ENCODE assay signal across 24 cellular contexts in genomic region chr7:71184136-71184535, GRCh38. TPM values are rescaled to one million over a fixed set of nuclear protein-coding genes. Genes with fewer than 3 reads are reported as not detected.
DNase-seq lines count a peak whose midpoint lies in the region; ATAC-seq, FAIRE-seq and TF ChIP-seq lines count a peak whose summit lies in the region.
"Had no signal": no experiment of that assay in that cellular context is flagged by ENCODE, and none has a peak within 500 bp of the region (broad histone marks: within the 10 kb centered on the region; RNA-seq: fewer than 3 reads in every experiment).

No MANE protein-coding gene starts in this region.

- no peaks in the 10 kb centered on the region for H3K9me3 ChIP-seq in K562 (replicated peaks; ENCODE audit: control insufficient read depth, insufficient read depth, low read depth, low read length)
- H3K9me3 ChIP-seq: HAP-1 had no signal

- no peak overlapping the region for H3K4me2 ChIP-seq in K562 (ENCODE audit: insufficient read depth, low read length)
- H3K4me2 ChIP-seq: BLaER1 had no signal

- H3K27ac ChIP-seq in K562 (ENCODE audit: extremely low read depth, low read depth, low read length): no peak overlapping the region
- H3K27ac ChIP-seq: BLaER1, HL-60 had no signal

- no peak overlapping the region for H2AFZ ChIP-seq in K562 (ENCODE audit: low read depth, low read length)

- H3K4me3 ChIP-seq in K562: no peak overlapping the region
- H3K4me3 ChIP-seq: BLaER1, GM12878, HAP-1 had no signal

- no peak for TF ChIP-seq CTCF in D721Med (IDR thresholded peaks at IDR 0.05; ENCODE audit: insufficient read depth, missing control alignments)
- no peak for TF ChIP-seq CTCF in K562 (IDR thresholded peaks at IDR 0.05 in 2 of 3, conservative IDR thresholded peaks at IDR 0.05 in 1 of 3; ENCODE audit: insufficient read depth in 2 of 3, low read depth in 1 of 3, low read length in 3 of 3)
- TF ChIP-seq CTCF in osteocyte (IDR thresholded peaks at IDR 0.05): no peak
- TF ChIP-seq CTCF in progenitor cell of endocrine pancreas (IDR thresholded peaks at IDR 0.05; ENCODE audit: unreplicated experiment): no peak

- no peak for TF ChIP-seq POLR2A in K562 (conservative IDR thresholded peaks at IDR 0.05)

- no TSS peak for BruUV-seq in K562 (replicated peaks; lab: Mats Ljungman, UMichigan)

- H3K4me3 Mint-ChIP-seq in osteocyte (ENCODE audit: unreplicated experiment) (no peak overlapping the region), progenitor cell of endocrine pancreas (ENCODE audit: low read depth) (no peak overlapping the region)
- no peak overlapping the region for H3K4me3 Mint-ChIP-seq in stimulated activated memory B cell treated with anti-CD40 and anti-IgM and Interleukin-4, amounts not matched to agents 10 μg/mL and 1 μg/mL and 100 μg/mL, for 72 hours
- H3K4me3 Mint-ChIP-seq: CD14-positive monocyte; CD4-positive, alpha-beta memory T cell had no signal

- H3K9me3 Mint-ChIP-seq in osteocyte (ENCODE audit: unreplicated experiment): peaks cover 24% of the 10 kb centered on the region
- peaks cover 9% of the 10 kb centered on the region for H3K9me3 Mint-ChIP-seq in progenitor cell of endocrine pancreas (ENCODE audit: low read depth)
- peaks cover 11% of the 10 kb centered on the region for H3K9me3 Mint-ChIP-seq in stimulated activated memory B cell treated with anti-CD40 and anti-IgM and Interleukin-4, amounts not matched to agents 10 μg/mL and 1 μg/mL and 100 μg/mL, for 72 hours

- 2% methylated on average over 5 of the region's 5 CpGs for WGBS in K562 (ENCODE audit: insufficient coverage, low coverage, missing lambda C conversion rate)

- H3K27ac Mint-ChIP-seq in osteocyte (ENCODE audit: unreplicated experiment): no peak overlapping the region
- H3K27ac Mint-ChIP-seq in progenitor cell of endocrine pancreas: no peak overlapping the region
- no peak overlapping the region for H3K27ac Mint-ChIP-seq in stimulated activated memory B cell treated with anti-CD40 and anti-IgM and Interleukin-4, amounts not matched to agents 10 μg/mL and 1 μg/mL and 100 μg/mL, for 72 hours
- H3K27ac Mint-ChIP-seq: CD14-positive monocyte; CD4-positive, alpha-beta memory T cell had no signal

- H3K4me1 ChIP-seq in K562 (replicated peaks in 1 of 2; ENCODE audit: control insufficient read depth in 2 of 2, insufficient read depth in 2 of 2, low read length in 2 of 2): no peaks in the 10 kb centered on the region
- H3K4me1 ChIP-seq: BLaER1, HAP-1 had no signal

- H4K20me1 ChIP-seq in K562 (replicated peaks; ENCODE audit: control insufficient read depth, insufficient read depth, low read length): no peaks in the 10 kb centered on the region
- H4K20me1 ChIP-seq: BLaER1 had no signal

- intact Hi-C loops in K562 (cut with micrococcal nuclease): no loop called here

- H3K9ac ChIP-seq in K562 (ENCODE audit: insufficient read depth in 1 of 2, low read depth in 2 of 2, low read length in 2 of 2): no peak overlapping the region
- H3K9ac ChIP-seq: BLaER1 had no signal

- peak; percentile 62 for ATAC-seq in K562
- ATAC-seq in GM18519 (IDR thresholded peaks at IDR 0.05; ENCODE audit: low FRiP score, unreplicated experiment): no peak
- no peak for ATAC-seq in stimulated activated memory B cell treated with anti-CD40 and anti-IgM and Interleukin-4, amounts not matched to agents 10 μg/mL and 1 μg/mL and 100 μg/mL, for 72 hours
- ATAC-seq: GM12878 had no signal

- no peaks in the 10 kb centered on the region for H3K79me2 ChIP-seq in K562 (ENCODE audit: control insufficient read depth, insufficient read depth, low read length)

- CTCF ChIA-PET in K562 (lab: Yijun Ruan, JAX; ENCODE audit: low intra/inter-chr PET ratio): no interaction called here

- H3K36me3 Mint-ChIP-seq in osteocyte (ENCODE audit: unreplicated experiment): no peaks in the 10 kb centered on the region
- H3K36me3 Mint-ChIP-seq in progenitor cell of endocrine pancreas (ENCODE audit: insufficient read depth): no peaks in the 10 kb centered on the region
- H3K36me3 Mint-ChIP-seq in stimulated activated memory B cell treated with anti-CD40 and anti-IgM and Interleukin-4, amounts not matched to agents 10 μg/mL and 1 μg/mL and 100 μg/mL, for 72 hours: no peaks in the 10 kb centered on the region
- H3K36me3 Mint-ChIP-seq: CD14-positive monocyte; CD4-positive, alpha-beta memory T cell had no signal

- no peaks in the 10 kb centered on the region for H3K36me3 ChIP-seq in K562 (ENCODE audit: control insufficient read depth, insufficient read depth, low read length)
- H3K36me3 ChIP-seq: BLaER1, HAP-1 had no signal

- in situ Hi-C loops in K562 (cut with MboI): no loop called here

- peaks cover 0 to 3% of the 10 kb centered on the region in 2 experiments; a peak in 1 of 5 replicates for H3K27me3 ChIP-seq in K562 (ENCODE audit: control insufficient read depth in 2 of 2, insufficient read depth in 2 of 2, low read length in 2 of 2)
- H3K27me3 ChIP-seq: BLaER1 had no signal

- TF ChIP-seq EP300 in K562 (IDR thresholded peaks at IDR 0.05; ENCODE audit: low read length): no peak

- H3K9me1 ChIP-seq in K562 (ENCODE audit: control insufficient read depth, insufficient read depth, low read length): no peaks in the 10 kb centered on the region

- POLR2A ChIA-PET in K562 (lab: Yijun Ruan, JAX): no interaction called here

- H3K27me3 Mint-ChIP-seq in osteocyte (ENCODE audit: unreplicated experiment) (no peaks in the 10 kb centered on the region), progenitor cell of endocrine pancreas (no peaks in the 10 kb centered on the region)
- H3K27me3 Mint-ChIP-seq in stimulated activated memory B cell treated with anti-CD40 and anti-IgM and Interleukin-4, amounts not matched to agents 10 μg/mL and 1 μg/mL and 100 μg/mL, for 72 hours: no peaks in the 10 kb centered on the region
- H3K27me3 Mint-ChIP-seq: CD4-positive, alpha-beta memory T cell had no signal

- FAIRE-seq in D721Med (lab: Jason Lieb, UNC) (peak; percentile 87), K562 (lab: Jason Lieb, UNC) (no peak)
- FAIRE-seq: GM12878, HTR-8/SVneo had no signal

- H3K4me1 Mint-ChIP-seq in osteocyte (ENCODE audit: unreplicated experiment): no peaks in the 10 kb centered on the region
- no peaks in the 10 kb centered on the region for H3K4me1 Mint-ChIP-seq in progenitor cell of endocrine pancreas (ENCODE audit: low read depth)
- no peaks in the 10 kb centered on the region for H3K4me1 Mint-ChIP-seq in stimulated activated memory B cell treated with anti-CD40 and anti-IgM and Interleukin-4, amounts not matched to agents 10 μg/mL and 1 μg/mL and 100 μg/mL, for 72 hours
- H3K4me1 Mint-ChIP-seq: CD14-positive monocyte; CD4-positive, alpha-beta memory T cell had no signal

- DNase-seq in D721Med (ENCODE audit: insufficient read length, low spot score) (peak; percentile 39), NCI-H82 treated with DMSO at 0.1 percent for 48 hours (lab: John Stamatoyannopoulos, UW; ENCODE audit: unreplicated experiment) (peak; percentile 68), K562 (ENCODE audit: extremely low read depth in 1 of 4, low spot score in 3 of 4) (peak in 1 of 4 experiments; percentile 9), osteocyte (ENCODE audit: extremely low spot score, unreplicated experiment) (peak; percentile 44), progenitor cell of endocrine pancreas (ENCODE audit: low spot score, unreplicated experiment) (no peak)
- DNase-seq: 8988T; CD4-positive, alpha-beta memory T cell; DMS 273 treated with DMSO at 0.1 percent for 48 hours; DMS53; DND-41; EL; IMR-90; KBM-7 had no signal

- no peak for TF ChIP-seq RAD21 in K562 (CRISPR knock-in tag; conservative IDR thresholded peaks at IDR 0.05 in 1 of 2, IDR thresholded peaks at IDR 0.05 in 1 of 2)

TF ChIP-seq in K562, 482 proteins besides CTCF, POLR2A, EP300 and RAD21:
- no peak for TF ChIP-seq FOXK1 (CRISPR knock-in tag; IDR thresholded peaks at IDR 0.05; ENCODE audit: borderline replicate concordance)
- TF ChIP-seq PHF20 (IDR thresholded peaks at IDR 0.05; ENCODE audit: partially characterized antibody): no peak
- no peak for TF ChIP-seq SFPQ (IDR thresholded peaks at IDR 0.05; ENCODE audit: low read depth, low read length)

RNA-seq across cellular contexts. Expression of gene GALNT17, which starts 52.2 kb away (rescaled TPM):
- not detected in 2 replicates for total RNA-seq in K562 (2011; cell fraction: chromatin; rRNA removed; ENCODE audit: low replicate concordance)
- not detected in 2 replicates for total RNA-seq in K562 (2011; cell fraction: nucleolus; rRNA removed)
- not detected in 2 replicates for total RNA-seq in K562 (2011; cell fraction: nucleoplasm; rRNA removed)
- total RNA-seq in K562 (2014; rRNA removed) (not detected in 2 replicates), K562 (2014; rRNA removed; fragmentation: Illumina TruSeq; extraction: Trizol) (not detected in 2 replicates), K562 (2015; rRNA removed; fragmentation: Illumina TruSeq; extraction: Trizol) (not detected in 2 replicates), K562 (2021) (0.11 TPM in 1 of 2 replicates, not detected in the other), osteocyte (1.4 and 1.5 TPM in 2 replicates), progenitor cell of endocrine pancreas (3.9 and 4.9 TPM in 2 replicates)
- polyA plus RNA-seq in K562 (2011; rRNA removed) (not detected in 2 replicates), K562 (2014; fragmentation: Illumina TruSeq; extraction: Trizol) (not detected in 2 replicates), K562 (2014; fragmentation: Nextera tagmentation; extraction: Ambion mirVana) (not detected), K562 (2014; rRNA removed) (not detected in 2 replicates)
- not detected in 2 replicates for polyA plus RNA-seq in K562 (2011; cell fraction: cytosol; rRNA removed)
- polyA plus RNA-seq in K562 (2011; cell fraction: nucleus; rRNA removed): not detected in 2 replicates
- polyA plus RNA-seq in K562 (2012): 0.07 TPM in 1 of 2 replicates, not detected in the other
- not detected in 2 replicates for polyA minus RNA-seq in K562 (2011; rRNA and poly(A)+ RNA removed)
- not detected in 2 replicates for polyA minus RNA-seq in K562 (2011; cell fraction: cytosol; rRNA and poly(A)+ RNA removed)
- not detected in 2 replicates for polyA minus RNA-seq in K562 (2011; cell fraction: nucleus; rRNA and poly(A)+ RNA removed)
- total RNA-seq: A673; CD4-positive, alpha-beta memory T cell; G401; IMR-90 had no signal
- polyA plus RNA-seq: AG04450; CD14-positive monocyte; CD4-positive, alpha-beta memory T cell; IMR-90 had no signal
